ENCODE assay signal across 21 cellular contexts in genomic region chr3:138600341-138600740, GRCh38. TPM values are rescaled to one million over a fixed set of nuclear protein-coding genes. Genes with fewer than 3 reads are reported as not detected.
DNase-seq lines count a peak whose midpoint lies in the region; ATAC-seq and TF ChIP-seq lines count a peak whose summit lies in the region.
"Had no signal": no experiment of that assay in that cellular context is flagged by ENCODE, and none has a peak within 500 bp of the region (broad histone marks: within the 10 kb centered on the region; RNA-seq: fewer than 3 reads in every experiment).

No MANE protein-coding gene starts in this region.

- peaks cover 2% of the 10 kb centered on the region for H3K27me3 Mint-ChIP-seq in chondrocyte (ENCODE audit: low read depth)
- H3K27me3 Mint-ChIP-seq: T-helper 17 cell had no signal

- H3K27ac Mint-ChIP-seq in chondrocyte (ENCODE audit: unreplicated experiment), result peak overlapping the region; percentile 51
- H3K27ac Mint-ChIP-seq: activated CD4-positive, alpha-beta T cell treated with anti-CD3 and anti-CD28 coated beads, Interleukin-2, amount 10 ng/mL, durations not matched to agents 24 days and 14 days; CD4-positive, CD25-positive, alpha-beta regulatory T cell; dendritic cell treated with granulocyte-macrophage colony-stimulating factor and Interleukin-4, amounts not matched to agents 40 ng/mL and 50 ng/mL, for 4 days; T-helper 17 cell had no signal

- ATAC-seq in Panc1 (peak; percentile 70; the same call in 1 of the 2 replicates), sciatic nerve (peak; percentile 49), GM21619 (IDR thresholded peaks at IDR 0.05; ENCODE audit: unreplicated experiment) (no peak), upper lobe of left lung (ENCODE audit: low FRiP score in 2 of 2) (no peak), GM19397 (IDR thresholded peaks at IDR 0.05; ENCODE audit: unreplicated experiment) (no peak), Right ventricle myocardium superior (ENCODE audit: poor library complexity) (no peak)
- ATAC-seq: activated T-cell treated with anti-CD3 and anti-CD28 coated beads, Interleukin-2, amount 50 U/mL, for 4 hours; T-helper 17 cell had no signal

- H3K36me3 ChIP-seq in Panc1 (ENCODE audit: control insufficient read depth, insufficient read depth, low read length), result no peaks in the 10 kb centered on the region
- no peaks in the 10 kb centered on the region for H3K36me3 ChIP-seq in upper lobe of left lung
- H3K36me3 ChIP-seq: adrenal gland, uterus had no signal

- POLR2A ChIA-PET in Panc1 (lab: Charles Lee), result no interaction called here

- H3K27ac ChIP-seq in Panc1 (ENCODE audit: low read length), result peak overlapping the region; percentile 12; the same call in 1 of the 2 replicates
- H3K27ac ChIP-seq in upper lobe of left lung, result no peak overlapping the region
- H3K27ac ChIP-seq: adrenal gland, SK-N-MC, uterus had no signal

- 74 to 77% methylated on average over 4 of the region's 4 CpGs for WGBS in upper lobe of left lung, 2 donors

- H3K4me1 ChIP-seq in Panc1 (ENCODE audit: control insufficient read depth, insufficient read depth, low read length), result peaks cover 2% of the 10 kb centered on the region; the same call in 1 of the 2 replicates
- H3K4me1 ChIP-seq in upper lobe of left lung, result peaks cover 0 to 3% (median 0%) of the 10 kb centered on the region in 4 donors
- H3K4me1 ChIP-seq: adrenal gland, uterus had no signal

- TF ChIP-seq CTCF in Panc1 (IDR thresholded peaks at IDR 0.05) (no peak), chondrocyte (IDR thresholded peaks at IDR 0.05) (no peak), upper lobe of left lung (IDR thresholded peaks at IDR 0.05) (no peak)

- H3K9me3 Mint-ChIP-seq in chondrocyte (ENCODE audit: low read depth), result peaks cover 3% of the 10 kb centered on the region
- H3K9me3 Mint-ChIP-seq: activated T-cell treated with anti-CD3 and anti-CD28 coated beads, Interleukin-2, amount 50 U/mL, for 4 hours had no signal

- DNase-seq in Daoy (ENCODE audit: low read depth), result peak; percentile 28
- DNase-seq in Panc1 (ENCODE audit: low read depth, low spot score), result no peak
- DNase-seq in chondrocyte (ENCODE audit: low spot score), result no peak
- DNase-seq in sciatic nerve (ENCODE audit: low spot score), result no peak
- no peak for DNase-seq in upper lobe of left lung
- DNase-seq in Right ventricle myocardium superior, result no peak
- DNase-seq: activated CD4-positive, alpha-beta T cell treated with anti-CD3 and anti-CD28 coated beads, Interleukin-2, amount 10 ng/mL, durations not matched to agents 24 days and 14 days; activated T-cell treated with anti-CD3 and anti-CD28 coated beads, Interleukin-2, amount 50 U/mL, for 4 hours; adrenal gland; CD4-positive, CD25-positive, alpha-beta regulatory T cell; KG1; NCI-H187 treated with DMSO at 0.1 percent for 48 hours; NCI-H2227 treated with DMSO at 0.1 percent for 48 hours; RPMI8226; small intestine; T-helper 17 cell; uterus had no signal

- CTCF ChIA-PET in Panc1 (lab: Charles Lee), result no interaction called here

- intact Hi-C loops in Panc1 (cut with micrococcal nuclease; ENCODE audit: unreplicated experiment), result no loop called here
- intact Hi-C loops in sciatic nerve (cut with DNase I), result no loop called here
- intact Hi-C loops in Right ventricle myocardium superior (cut with DNase I), result no loop called here

- no peaks in the 10 kb centered on the region for H3K9me3 ChIP-seq in Panc1 (ENCODE audit: control insufficient read depth, insufficient read depth, low read depth, low read length)
- H3K9me3 ChIP-seq in upper lobe of left lung, result no peaks in the 10 kb centered on the region
- H3K9me3 ChIP-seq: adrenal gland, uterus had no signal

- H3K4me3 ChIP-seq in Panc1 (ENCODE audit: low read depth in 2 of 2, low read length in 2 of 2), result no peak overlapping the region
- no peak overlapping the region for H3K4me3 ChIP-seq in upper lobe of left lung
- H3K4me3 ChIP-seq: adrenal gland, SK-N-MC, uterus had no signal

- no peaks in the 10 kb centered on the region for H3K36me3 Mint-ChIP-seq in chondrocyte (ENCODE audit: low read depth)
- H3K36me3 Mint-ChIP-seq: CD4-positive, CD25-positive, alpha-beta regulatory T cell had no signal

- TF ChIP-seq POLR2A in upper lobe of left lung (IDR thresholded peaks at IDR 0.05), result no peak

- H3K27me3 ChIP-seq in Panc1 (ENCODE audit: control insufficient read depth, insufficient read depth, low read length) (no peaks in the 10 kb centered on the region), upper lobe of left lung (no peaks in the 10 kb centered on the region)
- H3K27me3 ChIP-seq: adrenal gland, uterus had no signal

- peaks cover 9% of the 10 kb centered on the region for H3K4me1 Mint-ChIP-seq in chondrocyte (ENCODE audit: low read depth)
- H3K4me1 Mint-ChIP-seq: activated CD4-positive, alpha-beta T cell treated with anti-CD3 and anti-CD28 coated beads, Interleukin-2, amount 10 ng/mL, durations not matched to agents 24 days and 14 days; CD4-positive, CD25-positive, alpha-beta regulatory T cell; T-helper 17 cell had no signal

- no TSS peak for BruUV-seq in Panc1 (replicated peaks; lab: Mats Ljungman, UMichigan)

- TF ChIP-seq EP300 in upper lobe of left lung (IDR thresholded peaks at IDR 0.05), result no peak

- H3K4me3 Mint-ChIP-seq in chondrocyte (ENCODE audit: unreplicated experiment), result no peak overlapping the region
- H3K4me3 Mint-ChIP-seq: activated CD4-positive, alpha-beta T cell treated with anti-CD3 and anti-CD28 coated beads, Interleukin-2, amount 10 ng/mL, durations not matched to agents 24 days and 14 days; activated T-cell treated with anti-CD3 and anti-CD28 coated beads, Interleukin-2, amount 50 U/mL, for 4 hours; CD4-positive, CD25-positive, alpha-beta regulatory T cell; dendritic cell treated with granulocyte-macrophage colony-stimulating factor and Interleukin-4, amounts not matched to agents 40 ng/mL and 50 ng/mL, for 4 days; T-helper 17 cell had no signal

- in situ Hi-C loops in Panc1 (cut with HindIII; ENCODE audit: low pct_unique_long_range_greater_than_20kb, low sequenced_read_pairs), result no loop called here

RNA-seq across cellular contexts. Expression of gene CEP70, which starts 6.3 kb away (rescaled TPM):
- 33.4 and 42.9 TPM in 2 replicates for total RNA-seq in Daoy (2014; rRNA removed; shearing (Covaris generic))
- total RNA-seq in Panc1 (2021; ENCODE audit: unreplicated experiment) (64.5 TPM), chondrocyte (11.4 to 12.9 TPM (median 12.8 TPM) in 3 replicates), sciatic nerve (41.0 TPM), upper lobe of left lung (100 to 1,000 TPM in 1 of 6 donors, 10 to 100 TPM in 5; 27.6 to 121 (median 50.9) TPM), Right ventricle myocardium superior (19.0 TPM)
- 22.8 TPM for polyA plus RNA-seq in Panc1 (2012; ENCODE audit: insufficient read length)

RNA-seq across cellular contexts. Expression of gene FAIM, which starts 8.2 kb away (rescaled TPM):
- 21.6 and 28.7 TPM in 2 replicates for total RNA-seq in Daoy (2014; rRNA removed; shearing (Covaris generic))
- total RNA-seq in Panc1 (2021; ENCODE audit: unreplicated experiment) (18.8 TPM), chondrocyte (10.6 to 17.0 TPM (median 16.5 TPM) in 3 replicates), sciatic nerve (10.4 TPM), upper lobe of left lung (10 to 100 TPM in 5 of 6 donors, 1 to 10 TPM in 1; 7.5 to 32.7 (median 14.5) TPM), Right ventricle myocardium superior (1.9 TPM)
- 15.6 TPM for polyA plus RNA-seq in Panc1 (2012; ENCODE audit: insufficient read length)

Comparison
In these comparisons a context has a peak if more than half of its experiments do, and no peak if none do; other contexts are left out.
1. ATAC-seq: peak in Panc1 (single experiment) and sciatic nerve (single experiment); none in GM21619 (single experiment), upper lobe of left lung (0 of 2), GM19397 (single experiment) and Right ventricle myocardium superior (single experiment).